In genomic region chr12:70332236-70332635, GRCh38 we compare ENCODE assay signal across 25 cellular contexts. TPM values are rescaled to one million over a fixed set of nuclear protein-coding genes. Genes with fewer than 3 reads are reported as not detected.
A peak's percentile ranks its signal among the peaks of the same experiment; 100 is the strongest.
DNase-seq lines count a peak whose midpoint lies in the region; ATAC-seq, FAIRE-seq and TF ChIP-seq lines count a peak whose summit lies in the region.
"Had no signal": no experiment of that assay in that cellular context is flagged by ENCODE, and none has a peak within 500 bp of the region (broad histone marks: within the 10 kb centered on the region; RNA-seq: fewer than 3 reads in every experiment).

No MANE protein-coding gene starts in this region.

- DNase-seq in DMS53 (lab: John Stamatoyannopoulos, UW) (peak; percentile 34), DMS53 treated with DMSO at 0.1 percent for 48 hours (lab: John Stamatoyannopoulos, UW; ENCODE audit: unreplicated experiment) (no peak), WTC11 (ENCODE audit: low spot score) (no peak), smooth muscle cell (lab: John Stamatoyannopoulos, UW; ENCODE audit: unreplicated experiment) (no peak), SW480 (ENCODE audit: low spot score) (no peak), ascending aorta (ENCODE audit: low spot score in 2 of 2) (no peak)
- DNase-seq: ACHN; CD8-positive, alpha-beta memory T cell; DMS79 treated with DMSO at 0.1 percent for 48 hours; GOT3; HCEC 1CT; NCI-H1694 treated with DMSO at 0.1 percent for 48 hours; NCI-H2081 treated with DMSO at 0.1 percent for 48 hours; NCI-H2171 treated with DMSO at 0.1 percent for 48 hours; NCI-H524 treated with DMSO at 0.1 percent for 48 hours; NCI-H82; SJCRH30 had no signal

- peak; percentile 68 for FAIRE-seq in islet of Langerhans (lab: Jason Lieb, UNC)
- FAIRE-seq: D721Med, GM12891, RCC 7860 had no signal

- POLR2A ChIA-PET in WTC11 (lab: Charles Lee), result no interaction called here

- TF ChIP-seq CTCF in WTC11 (IDR thresholded peaks at IDR 0.05), result no peak
- TF ChIP-seq CTCF in smooth muscle cell (IDR thresholded peaks at IDR 0.05; ENCODE audit: borderline replicate concordance, insufficient read depth, poor library complexity, severe bottlenecking), result no peak
- TF ChIP-seq CTCF in ascending aorta (IDR thresholded peaks at IDR 0.05), result no peak

- peak overlapping the region; percentile 76 for H3K27ac Mint-ChIP-seq in WTC11

- H3K27ac ChIP-seq in smooth muscle cell (ENCODE audit: low read depth) (peak overlapping the region; percentile 52), ascending aorta (no peak overlapping the region)
- H3K27ac ChIP-seq: 22Rv1, BLaER1, SJCRH30 had no signal

- intact Hi-C loops in ascending aorta (cut with DNase I), result no loop called here

- peaks cover 40% of the 10 kb centered on the region for H3K79me2 ChIP-seq in smooth muscle cell (ENCODE audit: low read depth)

- H2AFZ ChIP-seq in smooth muscle cell (ENCODE audit: low read depth), result no peak overlapping the region

- peaks cover 60% of the 10 kb centered on the region for H3K4me1 Mint-ChIP-seq in WTC11

- H4K20me1 ChIP-seq in smooth muscle cell (ENCODE audit: low read depth), result peaks cover 43% of the 10 kb centered on the region

- no peak overlapping the region for H3K4me2 ChIP-seq in smooth muscle cell
- H3K4me2 ChIP-seq: BLaER1 had no signal

- H3K36me3 ChIP-seq in smooth muscle cell (ENCODE audit: low read depth) (peaks cover 14% of the 10 kb centered on the region), ascending aorta (peaks cover 0 to 3% of the 10 kb centered on the region in 2 donors)

- 0 out of 2 replicates have a peak, but pooled peaks cover 3% of the 10 kb centered on the region for H3K36me3 Mint-ChIP-seq in WTC11

- H3K4me1 ChIP-seq in smooth muscle cell (ENCODE audit: low read depth), result no peaks in the 10 kb centered on the region
- H3K4me1 ChIP-seq in ascending aorta, result no peaks in the 10 kb centered on the region
- H3K4me1 ChIP-seq: SJCRH30 had no signal

- no peak overlapping the region for H3K4me3 Mint-ChIP-seq in WTC11
- H3K4me3 Mint-ChIP-seq: CD8-positive, alpha-beta memory T cell; IgD-negative memory B cell had no signal

- H3K27me3 ChIP-seq in smooth muscle cell (ENCODE audit: low read depth) (no peaks in the 10 kb centered on the region), ascending aorta (no peaks in the 10 kb centered on the region)
- H3K27me3 ChIP-seq: BLaER1, SJCRH30 had no signal

- H3K9me3 Mint-ChIP-seq in WTC11, result no peaks in the 10 kb centered on the region; the same call in 1 of the 2 replicates
- H3K9me3 Mint-ChIP-seq: CD8-positive, alpha-beta memory T cell; IgD-negative memory B cell had no signal

- no peak overlapping the region for H3K9ac ChIP-seq in smooth muscle cell (ENCODE audit: low read depth)
- H3K9ac ChIP-seq: BLaER1 had no signal

- CTCF ChIA-PET in WTC11 (lab: Charles Lee), result no interaction called here

- ATAC-seq in WTC11 (no peak), HG03097 (IDR thresholded peaks at IDR 0.05; ENCODE audit: low FRiP score, unreplicated experiment) (no peak)

- H3K9me3 ChIP-seq in smooth muscle cell (replicated peaks; ENCODE audit: low read depth) (no peaks in the 10 kb centered on the region), ascending aorta (no peaks in the 10 kb centered on the region)
- H3K9me3 ChIP-seq: BLaER1, SJCRH30 had no signal

- H3F3A ChIP-seq in smooth muscle cell (ENCODE audit: low read depth), result no peaks in the 10 kb centered on the region

- H3K27me3 Mint-ChIP-seq in WTC11 (ENCODE audit: low read depth), result no peaks in the 10 kb centered on the region
- H3K27me3 Mint-ChIP-seq: CD8-positive, alpha-beta memory T cell; IgD-negative memory B cell had no signal

- H3K4me3 ChIP-seq in smooth muscle cell (no peak overlapping the region), ascending aorta (no peak overlapping the region)
- H3K4me3 ChIP-seq: BLaER1, SJCRH30 had no signal

TF ChIP-seq in WTC11, 78 proteins besides CTCF, POLR2A, EP300 and RAD21:
- TF ChIP-seq MXD4 (CRISPR knock-in tag; IDR thresholded peaks at IDR 0.05; ENCODE audit: borderline replicate concordance) (no peak), AFF4 (CRISPR knock-in tag; IDR thresholded peaks at IDR 0.05; ENCODE audit: borderline replicate concordance) (no peak), ZNF121 (CRISPR knock-in tag; IDR thresholded peaks at IDR 0.05) (no peak), ESRRA (CRISPR knock-in tag; IDR thresholded peaks at IDR 0.05; ENCODE audit: borderline replicate concordance) (no peak), SP1 (CRISPR knock-in tag; conservative IDR thresholded peaks at IDR 0.05) (no peak), GTF2I (CRISPR knock-in tag; conservative IDR thresholded peaks at IDR 0.05) (no peak), MYBL2 (CRISPR knock-in tag; IDR thresholded peaks at IDR 0.05) (no peak), USF1 (CRISPR knock-in tag; IDR thresholded peaks at IDR 0.05) (no peak), TEAD4 (CRISPR knock-in tag; IDR thresholded peaks at IDR 0.05) (no peak), FOXP4 (CRISPR knock-in tag; IDR thresholded peaks at IDR 0.05) (no peak), ZNF219 (CRISPR knock-in tag; IDR thresholded peaks at IDR 0.05; ENCODE audit: borderline replicate concordance) (no peak), ZNF263 (CRISPR knock-in tag; IDR thresholded peaks at IDR 0.05; ENCODE audit: low read depth) (no peak), ATF6 (CRISPR knock-in tag; IDR thresholded peaks at IDR 0.05) (no peak), ATF1 (CRISPR knock-in tag; IDR thresholded peaks at IDR 0.05) (no peak)

RNA-seq across cellular contexts. Expression of gene KCNMB4, which starts 33.9 kb away (rescaled TPM):
- total RNA-seq in WTC11 (2021), result 21.5 to 23.3 TPM (median 21.5 TPM) in 3 replicates
- 8.5 and 22.0 TPM in 2 replicates for total RNA-seq in smooth muscle cell
- polyA plus RNA-seq in smooth muscle cell, result 7.4 and 8.9 TPM in 2 replicates
- 3.4 TPM for total RNA-seq in ascending aorta
